27 cellular contexts compared by ENCODE assay signal in the genomic region with DNA sequence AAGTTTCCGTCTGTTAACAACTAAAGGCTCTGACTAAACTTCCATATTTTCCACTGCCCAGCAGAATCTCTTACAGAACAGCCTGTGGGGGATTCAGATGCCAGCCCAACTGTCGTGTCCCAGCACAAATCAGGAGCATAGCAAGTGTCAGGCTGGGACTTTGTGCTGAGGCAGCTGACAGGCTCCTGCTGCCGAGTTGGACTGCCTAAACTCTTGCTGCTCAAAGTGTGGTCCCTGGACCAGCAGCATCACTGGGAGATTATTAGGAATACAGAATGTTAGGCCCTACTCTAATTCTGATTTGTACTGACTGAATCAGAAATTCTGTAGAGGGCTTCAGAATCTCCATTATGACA.
"Had no signal": no experiment of that assay in that cellular context is flagged by ENCODE, and none has a peak within 500 bp of the region (broad histone marks: within the 10 kb centered on the region; RNA-seq: fewer than 3 reads in every experiment).

No MANE protein-coding gene starts in this region.

- H3K27ac Mint-ChIP-seq: activated CD4-positive, alpha-beta memory T cell treated with anti-CD3 and anti-CD28 coated beads for 36 hours; activated CD4-positive, alpha-beta T cell treated with anti-CD3 and anti-CD28 coated beads, Interleukin-2, amount 10 ng/mL, durations not matched to agents 7 days and 5 days; activated naive CD4-positive, alpha-beta T cell treated with anti-CD3 and anti-CD28 coated beads, Interleukin-2, amount 50 U/mL, for 72 hours; T-cell had no signal

- H3K4me3 Mint-ChIP-seq: activated CD4-positive, alpha-beta memory T cell treated with anti-CD3 and anti-CD28 coated beads for 36 hours; activated CD4-positive, alpha-beta T cell treated with anti-CD3 and anti-CD28 coated beads, Interleukin-2, amount 10 ng/mL, durations not matched to agents 7 days and 5 days; activated T-cell treated with anti-CD3 and anti-CD28 coated beads, Interleukin-2, amount 50 U/mL, for 4 hours; brain; T-cell had no signal

- H3K9ac ChIP-seq: KMS-11 had no signal

- H3K9me3 Mint-ChIP-seq: activated CD4-positive, alpha-beta memory T cell treated with anti-CD3 and anti-CD28 coated beads for 36 hours; activated CD4-positive, alpha-beta T cell treated with anti-CD3 and anti-CD28 coated beads, Interleukin-2, amount 10 ng/mL, durations not matched to agents 7 days and 5 days; activated naive CD4-positive, alpha-beta T cell treated with anti-CD3 and anti-CD28 coated beads, Interleukin-2, amount 50 U/mL, for 72 hours; activated T-cell treated with anti-CD3 and anti-CD28 coated beads, Interleukin-2, amount 50 U/mL, for 4 hours; T-cell had no signal

- H3K4me3 ChIP-seq: SK-N-MC had no signal

- H3K4me1 Mint-ChIP-seq: activated CD4-positive, alpha-beta T cell treated with anti-CD3 and anti-CD28 coated beads, Interleukin-2, amount 10 ng/mL, durations not matched to agents 7 days and 5 days; brain; T-cell had no signal

- ATAC-seq: activated naive CD4-positive, alpha-beta T cell treated with anti-CD3 and anti-CD28 coated beads, Interleukin-2, amount 50 U/mL, for 72 hours; activated T-cell treated with anti-CD3 and anti-CD28 coated beads, Interleukin-2, amount 50 U/mL, for 4 hours; Panc1; Right ventricle myocardium inferior; T-cell had no signal

- H3K4me2 ChIP-seq: KMS-11 had no signal

- DNase-seq: activated CD4-positive, alpha-beta memory T cell treated with anti-CD3 and anti-CD28 coated beads for 36 hours; activated CD4-positive, alpha-beta T cell treated with anti-CD3 and anti-CD28 coated beads, Interleukin-2, amount 10 ng/mL, durations not matched to agents 7 days and 5 days; activated CD4-positive, CD25-positive, alpha-beta regulatory T cell; activated CD8-positive, alpha-beta memory T cell treated with anti-CD3 and anti-CD28 coated beads for 24 hours; activated effector memory CD4-positive, alpha-beta T cell treated with anti-CD3 and anti-CD28 coated beads, Interleukin-2, amount 50 U/mL, for 16 hours; activated naive CD4-positive, alpha-beta T cell treated with Interleukin-2 at 50 U/mL for 16 hours; activated T-cell treated with anti-CD3 and anti-CD28 coated beads, Interleukin-2, amount 50 U/mL, for 4 hours; amygdala; MM.1S; NCI-H1105; NCI-H1436; NCI-H187; NCI-H2081; NCI-H524 treated with DMSO at 0.1 percent for 48 hours; NCI-H748 treated with DMSO at 0.1 percent for 48 hours; NK-92 treated with Interleukin-12 subunit alpha and Interleukin-12 subunit beta, amount 100 ng/mL, for 24 hours; OCI-M1; RPMI8226; T-cell; T-helper 2 cell; T1000 had no signal

- H3K36me3 Mint-ChIP-seq: brain had no signal

- H3K27ac ChIP-seq: KMS-11, SK-N-MC had no signal

- H3K27me3 Mint-ChIP-seq: activated CD4-positive, alpha-beta memory T cell treated with anti-CD3 and anti-CD28 coated beads for 36 hours; activated CD4-positive, alpha-beta T cell treated with anti-CD3 and anti-CD28 coated beads, Interleukin-2, amount 10 ng/mL, durations not matched to agents 7 days and 5 days; T-cell had no signal
